Comparison of ENCODE assay signal across 16 cellular contexts in genomic region chr2:158487419-158487818, GRCh38. TPM values are rescaled to one million over a fixed set of nuclear protein-coding genes. Genes with fewer than 3 reads are reported as not detected.
DNase-seq lines count a peak whose midpoint lies in the region; ATAC-seq and TF ChIP-seq lines count a peak whose summit lies in the region.
"Had no signal": no experiment of that assay in that cellular context is flagged by ENCODE, and none has a peak within 500 bp of the region (broad histone marks: within the 10 kb centered on the region; RNA-seq: fewer than 3 reads in every experiment).

No MANE protein-coding gene starts in this region.

- no peak overlapping the region for H3K4me2 ChIP-seq in SK-N-SH
- H3K4me2 ChIP-seq: hepatocyte had no signal

- H3K9me2 ChIP-seq in SK-N-SH, result no peaks in the 10 kb centered on the region

- H3K27ac ChIP-seq in SK-N-SH (ENCODE audit: low read depth in 2 of 2, low read length in 1 of 2) (peak overlapping the region in 1 of 2 experiments; percentile 5; a peak in 1 of 4 replicates), brain microvascular endothelial cell (peak overlapping the region; percentile 34), heart right ventricle (peak overlapping the region in 1 of 10 donors; percentile 19), Peyer's patch (no peak overlapping the region)
- H3K27ac ChIP-seq: 22Rv1, hepatocyte, neutrophil, VCaP had no signal

- H3K79me2 ChIP-seq in SK-N-SH (ENCODE audit: insufficient read depth), result peaks cover 62% of the 10 kb centered on the region

- H3K4me3 ChIP-seq in SK-N-SH (ENCODE audit: low read depth in 2 of 2, low read length in 1 of 2) (no peak overlapping the region), brain microvascular endothelial cell (ENCODE audit: low read depth, low read length) (no peak overlapping the region), heart right ventricle (no peak overlapping the region), Peyer's patch (no peak overlapping the region)
- H3K4me3 ChIP-seq: hepatocyte, lung had no signal

- TF ChIP-seq POLR2A in Peyer's patch (IDR thresholded peaks at IDR 0.05), result no peak

- peaks cover 0 to 20% of the 10 kb centered on the region in 2 experiments; a peak in 2 of 4 replicates for H3K4me1 ChIP-seq in SK-N-SH (ENCODE audit: control insufficient read depth in 1 of 2, insufficient read depth in 2 of 2, low read depth in 1 of 2, low read length in 1 of 2)
- peaks cover 0 to 68% (median 51%) of the 10 kb centered on the region in 9 donors for H3K4me1 ChIP-seq in heart right ventricle
- H3K4me1 ChIP-seq in Peyer's patch, result no peaks in the 10 kb centered on the region

- in situ Hi-C loops in brain microvascular endothelial cell (cut with HindIII; ENCODE audit: low pct_ligation_motif_present, low sequenced_read_pairs), result no loop called here

- TF ChIP-seq EP300 in SK-N-SH (IDR thresholded peaks at IDR 0.05; ENCODE audit: borderline replicate concordance in 1 of 2, low read depth in 1 of 2, low read length in 1 of 2), result no peak

- CTCF ChIA-PET in SK-N-SH (lab: Yijun Ruan, JAX), result interaction anchor here (1.4 to 1.5 kb wide), 2 partner anchors 10 to 259 kb away, joined by 5 to 6 read pairs; no protein-coding TSS in a partner anchor

- no peak overlapping the region for H3K9ac ChIP-seq in SK-N-SH

- H3K27me3 ChIP-seq in SK-N-SH (ENCODE audit: insufficient read depth) (no peaks in the 10 kb centered on the region), brain microvascular endothelial cell (replicated peaks) (no peaks in the 10 kb centered on the region), heart right ventricle (no peaks in the 10 kb centered on the region), Peyer's patch (no peaks in the 10 kb centered on the region)
- H3K27me3 ChIP-seq: hepatocyte, neutrophil had no signal

- H3F3A ChIP-seq in SK-N-SH (replicated peaks; ENCODE audit: insufficient read depth), result peaks cover 4% of the 10 kb centered on the region

- intact Hi-C loops in heart right ventricle (cut with DNase I), result no loop called here

- no peak overlapping the region for H2AFZ ChIP-seq in SK-N-SH (ENCODE audit: low read depth)
- H2AFZ ChIP-seq: hepatocyte had no signal

- no peak for TF ChIP-seq CTCF in SK-N-SH (IDR thresholded peaks at IDR 0.05)
- no peak for TF ChIP-seq CTCF in brain microvascular endothelial cell (IDR thresholded peaks at IDR 0.05; ENCODE audit: low read depth, low read length, missing control alignments)
- no peak for TF ChIP-seq CTCF in heart right ventricle (IDR thresholded peaks at IDR 0.05)
- no peak for TF ChIP-seq CTCF in Peyer's patch (IDR thresholded peaks at IDR 0.05)

- TF ChIP-seq RAD21 in SK-N-SH (IDR thresholded peaks at IDR 0.05; ENCODE audit: low read length), result no peak

- H3K36me3 ChIP-seq in SK-N-SH (replicated peaks in 1 of 2; ENCODE audit: control insufficient read depth in 1 of 2, insufficient read depth in 2 of 2, low read length in 1 of 2) (no peaks in the 10 kb centered on the region), brain microvascular endothelial cell (replicated peaks) (no peaks in the 10 kb centered on the region), heart right ventricle (no peaks in the 10 kb centered on the region), Peyer's patch (no peaks in the 10 kb centered on the region)
- H3K36me3 ChIP-seq: neutrophil had no signal

- no peak for DNase-seq in SK-N-SH
- DNase-seq in brain microvascular endothelial cell, result peak; percentile 48
- peak in 1 of 2 donors; percentile 34 for DNase-seq in heart right ventricle
- DNase-seq in smooth muscle cell of the brain vasculature (ENCODE audit: low read depth, low spot score), result peak; percentile 18
- no peak for DNase-seq in NCI-H187 treated with DMSO at 0.1 percent for 48 hours (lab: John Stamatoyannopoulos, UW)
- no peak for DNase-seq in Peyer's patch
- DNase-seq: DMS 273 treated with DMSO at 0.1 percent for 48 hours, NCI-H1417, NCI-H82 had no signal

- peak; percentile 44; the same call in 2 of the 3 replicates for ATAC-seq in SK-N-SH treated with all-trans-retinoic acid at 6 μM for 48 hours
- peak in 6 of 8 donors; percentile 42 to 73 (median 61) for ATAC-seq in heart right ventricle
- no peak for ATAC-seq in HG03354 (IDR thresholded peaks at IDR 0.05; ENCODE audit: poor library complexity, severe bottlenecking, unreplicated experiment)

- no peaks in the 10 kb centered on the region for H3K9me3 ChIP-seq in SK-N-SH
- H3K9me3 ChIP-seq in heart right ventricle, result no peaks in the 10 kb centered on the region
- H3K9me3 ChIP-seq in Peyer's patch, result no peaks in the 10 kb centered on the region
- H3K9me3 ChIP-seq: neutrophil had no signal

- POLR2A ChIA-PET in SK-N-SH (lab: Yijun Ruan, JAX), result no interaction called here

- H4K20me1 ChIP-seq in SK-N-SH (ENCODE audit: insufficient read depth), result no peaks in the 10 kb centered on the region

TF ChIP-seq in SK-N-SH treated with all-trans-retinoic acid at 6 μM for 48 hours, 23 proteins besides CTCF, POLR2A, EP300 and RAD21 (continues in another document):
- TF ChIP-seq TCF4 (CRISPR knock-in tag; IDR thresholded peaks at IDR 0.05; ENCODE audit: borderline replicate concordance) (no peak), RARB (CRISPR knock-in tag; IDR thresholded peaks at IDR 0.05) (no peak), ZC3H10 (CRISPR knock-in tag; IDR thresholded peaks at IDR 0.05) (no peak), ZNF8 (CRISPR knock-in tag; IDR thresholded peaks at IDR 0.05) (no peak), CREB5 (CRISPR knock-in tag; IDR thresholded peaks at IDR 0.05; ENCODE audit: low read depth) (no peak), CSDC2 (CRISPR knock-in tag; IDR thresholded peaks at IDR 0.05) (no peak)

TF ChIP-seq in SK-N-SH, 30 proteins besides CTCF, POLR2A, EP300 and RAD21:
- TF ChIP-seq FOSL2 (IDR thresholded peaks at IDR 0.05; ENCODE audit: borderline replicate concordance, low read depth) (no peak), FOXJ3 (CRISPR knock-in tag; IDR thresholded peaks at IDR 0.05) (no peak), EZH2phosphoT487 (IDR thresholded peaks at IDR 0.05; ENCODE audit: borderline replicate concordance, low read depth) (no peak), YY1 (IDR thresholded peaks at IDR 0.05; ENCODE audit: low read depth) (no peak), MAX (IDR thresholded peaks at IDR 0.05; ENCODE audit: low read depth) (no peak), RFX5 (IDR thresholded peaks at IDR 0.05; ENCODE audit: low read length) (no peak), ZBTB33 (IDR thresholded peaks at IDR 0.05; ENCODE audit: borderline replicate concordance, low read depth) (no peak), NRF1 (IDR thresholded peaks at IDR 0.05; ENCODE audit: low read depth, low read length) (no peak), RXRA (IDR thresholded peaks at IDR 0.05; ENCODE audit: borderline replicate concordance, low read depth) (no peak), USF2 (IDR thresholded peaks at IDR 0.05; ENCODE audit: borderline replicate concordance, low read depth, low read length) (no peak), MEF2A (IDR thresholded peaks at IDR 0.05; ENCODE audit: borderline replicate concordance, low read depth) (no peak), RCOR1 (IDR thresholded peaks at IDR 0.05; ENCODE audit: low read length) (no peak), FOXM1 (IDR thresholded peaks at IDR 0.05; ENCODE audit: low read depth) (no peak), SMC3 (IDR thresholded peaks at IDR 0.05; ENCODE audit: low read depth, low read length) (no peak)
TF ChIP-seq in SK-N-SH: peak in this region for 0.

RNA-seq across cellular contexts. Expression of gene PKP4, which starts 30.7 kb away (rescaled TPM):
- 10.9 and 13.8 TPM in 2 replicates for polyA plus RNA-seq in SK-N-SH (2012; rRNA removed)
- 8.1 and 9.4 TPM in 2 replicates for polyA plus RNA-seq in SK-N-SH (2012; cell fraction: cytosol; rRNA removed)
- 25.1 and 36.3 TPM in 2 replicates for polyA plus RNA-seq in SK-N-SH (2012; cell fraction: nucleus; rRNA removed)
- total RNA-seq in heart right ventricle, result 10 to 100 TPM; 36.2 to 59.0 (median 48.1) TPM
- 10 to 100 TPM; 17.9 to 19.2 TPM for polyA plus RNA-seq in heart right ventricle
- total RNA-seq in Peyer's patch, result 100 to 1,000 TPM in 2 of 4 donors, 10 to 100 TPM in 2; 67.8 to 168 (median 117) TPM

RNA-seq across cellular contexts. Expression of gene CCDC148, which starts 30.9 kb away (rescaled TPM):
- polyA plus RNA-seq in SK-N-SH (2012; rRNA removed) (0.18 TPM in 1 of 2 replicates, not detected in the other), heart right ventricle (under 1 TPM; 0.07 to 0.51 TPM)
- 0.14 and 0.21 TPM in 2 replicates for polyA plus RNA-seq in SK-N-SH (2012; cell fraction: cytosol; rRNA removed)
- polyA plus RNA-seq in SK-N-SH (2012; cell fraction: nucleus; rRNA removed), result 0.08 and 0.46 TPM in 2 replicates
- total RNA-seq in heart right ventricle (1 to 10 TPM in 3 of 10 donors, under 1 TPM in 7; 0.36 to 1.4 (median 0.68) TPM), Peyer's patch (not detected)

Comparison
In these comparisons a context has a peak if more than half of its experiments do, and no peak if none do; other contexts are left out.
1. DNase-seq: peak in brain microvascular endothelial cell (single experiment) and smooth muscle cell of the brain vasculature (single experiment); none in SK-N-SH (single experiment), NCI-H187 treated with DMSO at 0.1 percent for 48 hours (single experiment) and Peyer's patch (0 of 3).